Comparison of ENCODE assay signal across 1 cellular context in genomic region chr4:145909331-145909730, GRCh38.
TF ChIP-seq lines count a peak whose summit lies in the region.

No MANE protein-coding gene starts in this region.

TF ChIP-seq in GM23338, 12 proteins besides CTCF, POLR2A, EP300 and RAD21 (continued from another document):
- TF ChIP-seq ZNF462 (CRISPR knock-in tag; IDR thresholded peaks at IDR 0.05) (no peak), REST (IDR thresholded peaks at IDR 0.05; ENCODE audit: unreplicated experiment) (no peak), JUNB (IDR thresholded peaks at IDR 0.05; ENCODE audit: unreplicated experiment) (no peak), EZH2phosphoT487 (IDR thresholded peaks at IDR 0.05; ENCODE audit: unreplicated experiment) (no peak), EZH2 (IDR thresholded peaks at IDR 0.05; ENCODE audit: low read depth, unreplicated experiment) (no peak), POLR2AphosphoS5 (IDR thresholded peaks at IDR 0.05; ENCODE audit: low read depth) (no peak), ZNF114 (CRISPR knock-in tag; IDR thresholded peaks at IDR 0.05) (no peak), CREB1 (CRISPR knock-in tag; IDR thresholded peaks at IDR 0.05; ENCODE audit: low read depth) (no peak), ETS1 (IDR thresholded peaks at IDR 0.05) (no peak)
TF ChIP-seq in GM23338: peak in this region for 0.
